Comparison of ENCODE assay signal across 1 cellular context in genomic region chr9:34367751-34368410, GRCh38. TPM values are rescaled to one million over a fixed set of nuclear protein-coding genes. Genes with fewer than 3 reads are reported as not detected.
"Had no signal": no experiment of that assay in that cellular context is flagged by ENCODE, and none has a peak within 500 bp of the region (broad histone marks: within the 10 kb centered on the region; RNA-seq: fewer than 3 reads in every experiment).

No MANE protein-coding gene starts in this region.

RNA-seq across cellular contexts. Expression of gene NUDT2, which starts 38.5 kb away (rescaled TPM):
- total RNA-seq: ascending aorta had no signal
